In genomic region chr1:25958475-25958874, GRCh38 we compare ENCODE assay signal across 12 cellular contexts. TPM values are rescaled to one million over a fixed set of nuclear protein-coding genes. Genes with fewer than 3 reads are reported as not detected.
DNase-seq lines count a peak whose midpoint lies in the region; ATAC-seq and TF ChIP-seq lines count a peak whose summit lies in the region.
"Had no signal": no experiment of that assay in that cellular context is flagged by ENCODE, and none has a peak within 500 bp of the region (broad histone marks: within the 10 kb centered on the region; RNA-seq: fewer than 3 reads in every experiment).

No MANE protein-coding gene starts in this region.

- POLR2A ChIA-PET in PC-3 (lab: Charles Lee; ENCODE audit: unreplicated experiment) = no interaction called here
- POLR2A ChIA-PET in activated CD8-positive, alpha-beta T cell treated with anti-CD3 and anti-CD28 coated beads, Interleukin-2, amount 10 ng/mL, durations not matched to agents 7 days and 5 days (lab: Charles Lee) = interaction anchor here (1.4 kb wide), 1 partner anchor 10 kb away, joined by 3 read pairs; no protein-coding TSS in a partner anchor

- no peaks in the 10 kb centered on the region for H3K79me2 ChIP-seq in PC-3 (ENCODE audit: low read length)

- peak overlapping the region; percentile 43 for H3K27ac Mint-ChIP-seq in neural crest cell (ENCODE audit: unreplicated experiment)
- H3K27ac Mint-ChIP-seq in activated CD8-positive, alpha-beta T cell treated with anti-CD3 and anti-CD28 coated beads, Interleukin-2, amount 10 ng/mL, durations not matched to agents 7 days and 5 days = no peak overlapping the region
- H3K27ac Mint-ChIP-seq in activated CD8-positive, alpha-beta memory T cell treated with anti-CD3 and anti-CD28 coated beads, Interleukin-2, amount 10 ng/mL, durations not matched to agents 7 days and 5 days = no peak overlapping the region
- H3K27ac Mint-ChIP-seq: neural progenitor cell had no signal

- peak overlapping the region; percentile 20; the same call in 1 of the 2 replicates for H2AFZ ChIP-seq in PC-3 (ENCODE audit: low read length)
- H2AFZ ChIP-seq: neural progenitor cell had no signal

- no peak overlapping the region for H3K4me2 ChIP-seq in PC-3 (ENCODE audit: low read length)
- H3K4me2 ChIP-seq: neural progenitor cell had no signal

- H3K9me2 ChIP-seq in PC-3 (replicated peaks; ENCODE audit: low read length) = no peaks in the 10 kb centered on the region

- BruUV-seq in PC-3 (replicated peaks; lab: Mats Ljungman, UMichigan) = no TSS peak

- H3K9ac ChIP-seq in PC-3 (ENCODE audit: low read length) = no peak overlapping the region
- H3K9ac ChIP-seq: neural progenitor cell had no signal

- TF ChIP-seq CTCF in PC-3 (conservative IDR thresholded peaks at IDR 0.05; ENCODE audit: low read depth, low read length) (no peak), neural crest cell (conservative IDR thresholded peaks at IDR 0.05) (no peak)

- H3K4me3 ChIP-seq in PC-3 (ENCODE audit: low read length) = no peak overlapping the region
- H3K4me3 ChIP-seq: neural progenitor cell, tibial artery had no signal

- ATAC-seq in PC-3 (peak; percentile 97), GM21360 (IDR thresholded peaks at IDR 0.05; ENCODE audit: unreplicated experiment) (no peak), HG02623 (IDR thresholded peaks at IDR 0.05; ENCODE audit: unreplicated experiment) (no peak)
- no peak for ATAC-seq in activated CD8-positive, alpha-beta T cell treated with anti-CD3 and anti-CD28 coated beads, Interleukin-2, amount 10 ng/mL, durations not matched to agents 7 days and 5 days
- ATAC-seq in activated CD8-positive, alpha-beta memory T cell treated with anti-CD3 and anti-CD28 coated beads, Interleukin-2, amount 10 ng/mL, durations not matched to agents 7 days and 5 days = no peak

- no peak overlapping the region for H3K4me3 Mint-ChIP-seq in neural crest cell
- H3K4me3 Mint-ChIP-seq in activated CD8-positive, alpha-beta T cell treated with anti-CD3 and anti-CD28 coated beads, Interleukin-2, amount 10 ng/mL, durations not matched to agents 7 days and 5 days = no peak overlapping the region
- H3K4me3 Mint-ChIP-seq in activated CD8-positive, alpha-beta memory T cell treated with anti-CD3 and anti-CD28 coated beads, Interleukin-2, amount 10 ng/mL, durations not matched to agents 7 days and 5 days = no peak overlapping the region
- H3K4me3 Mint-ChIP-seq: neural progenitor cell had no signal

- H4K20me1 ChIP-seq in PC-3 (ENCODE audit: low read length) = no peaks in the 10 kb centered on the region

- intact Hi-C loops in PC-3 (cut with micrococcal nuclease) = no loop called here

- no peaks in the 10 kb centered on the region for H3F3A ChIP-seq in PC-3 (ENCODE audit: low read length, unreplicated experiment)

- H3K4me1 ChIP-seq in PC-3 (ENCODE audit: insufficient read depth, low read length) = peaks cover 8% of the 10 kb centered on the region
- H3K4me1 ChIP-seq: Caco-2, neural progenitor cell, tibial artery had no signal

- H3K9me3 ChIP-seq in PC-3 (ENCODE audit: low read length) = no peaks in the 10 kb centered on the region
- H3K9me3 ChIP-seq: Caco-2 had no signal

- H3K36me3 ChIP-seq in PC-3 (ENCODE audit: low read depth, low read length) = 0 out of 2 replicates have a peak, but pooled peaks cover 4% of the 10 kb centered on the region

- peaks cover 3% of the 10 kb centered on the region for H3K4me1 Mint-ChIP-seq in neural crest cell
- H3K4me1 Mint-ChIP-seq in activated CD8-positive, alpha-beta T cell treated with anti-CD3 and anti-CD28 coated beads, Interleukin-2, amount 10 ng/mL, durations not matched to agents 7 days and 5 days (ENCODE audit: low read depth) = peaks cover 6% of the 10 kb centered on the region
- H3K4me1 Mint-ChIP-seq in activated CD8-positive, alpha-beta memory T cell treated with anti-CD3 and anti-CD28 coated beads, Interleukin-2, amount 10 ng/mL, durations not matched to agents 7 days and 5 days = peaks cover 6% of the 10 kb centered on the region

- DNase-seq in GM04503 (ENCODE audit: low read depth) = peak; percentile 79
- peak; percentile 78 for DNase-seq in PC-3
- peak; percentile 38 for DNase-seq in epidermal melanocyte (ENCODE audit: insufficient read length, low spot score)
- DNase-seq in neural crest cell (ENCODE audit: low read depth, low spot score) = no peak
- DNase-seq in activated CD8-positive, alpha-beta T cell treated with anti-CD3 and anti-CD28 coated beads, Interleukin-2, amount 10 ng/mL, durations not matched to agents 7 days and 5 days = no peak
- DNase-seq in activated CD8-positive, alpha-beta memory T cell treated with anti-CD3 and anti-CD28 coated beads, Interleukin-2, amount 10 ng/mL, durations not matched to agents 7 days and 5 days = no peak
- DNase-seq: activated CD4-positive, alpha-beta T cell treated with anti-CD3 and anti-CD28 coated beads for 48 hours; Caco-2; tibial artery had no signal

- peak overlapping the region; percentile 5; the same call in 1 of the 2 replicates for H3K27ac ChIP-seq in PC-3 (ENCODE audit: low read length)
- H3K27ac ChIP-seq: neural progenitor cell, tibial artery had no signal

- H3K27me3 ChIP-seq in PC-3 (ENCODE audit: low read length) = no peaks in the 10 kb centered on the region
- H3K27me3 ChIP-seq: neural progenitor cell, tibial artery had no signal

- peaks cover 6% of the 10 kb centered on the region for H3K9me3 Mint-ChIP-seq in neural crest cell
- peaks cover 5% of the 10 kb centered on the region for H3K9me3 Mint-ChIP-seq in activated CD8-positive, alpha-beta T cell treated with anti-CD3 and anti-CD28 coated beads, Interleukin-2, amount 10 ng/mL, durations not matched to agents 7 days and 5 days (ENCODE audit: insufficient read depth)
- no peaks in the 10 kb centered on the region for H3K9me3 Mint-ChIP-seq in activated CD8-positive, alpha-beta memory T cell treated with anti-CD3 and anti-CD28 coated beads, Interleukin-2, amount 10 ng/mL, durations not matched to agents 7 days and 5 days (ENCODE audit: low read depth)

- H3K27me3 Mint-ChIP-seq in neural crest cell (ENCODE audit: low read depth) = no peaks in the 10 kb centered on the region
- peaks cover 2% of the 10 kb centered on the region for H3K27me3 Mint-ChIP-seq in activated CD8-positive, alpha-beta T cell treated with anti-CD3 and anti-CD28 coated beads, Interleukin-2, amount 10 ng/mL, durations not matched to agents 7 days and 5 days (ENCODE audit: low read depth)
- H3K27me3 Mint-ChIP-seq in activated CD8-positive, alpha-beta memory T cell treated with anti-CD3 and anti-CD28 coated beads, Interleukin-2, amount 10 ng/mL, durations not matched to agents 7 days and 5 days = no peaks in the 10 kb centered on the region

- peaks cover 48% of the 10 kb centered on the region for H3K36me3 Mint-ChIP-seq in neural crest cell (ENCODE audit: low read depth)
- peaks cover 45% of the 10 kb centered on the region for H3K36me3 Mint-ChIP-seq in activated CD8-positive, alpha-beta T cell treated with anti-CD3 and anti-CD28 coated beads, Interleukin-2, amount 10 ng/mL, durations not matched to agents 7 days and 5 days (ENCODE audit: low read depth)
- peaks cover 32% of the 10 kb centered on the region for H3K36me3 Mint-ChIP-seq in activated CD8-positive, alpha-beta memory T cell treated with anti-CD3 and anti-CD28 coated beads, Interleukin-2, amount 10 ng/mL, durations not matched to agents 7 days and 5 days

- CTCF ChIA-PET in PC-3 (lab: Charles Lee) = interaction anchor here (1.2 kb wide), 1 partner anchor 63 kb away, joined by 7 read pairs; no protein-coding TSS in a partner anchor
- CTCF ChIA-PET in activated CD8-positive, alpha-beta T cell treated with anti-CD3 and anti-CD28 coated beads, Interleukin-2, amount 10 ng/mL, durations not matched to agents 7 days and 5 days (lab: Charles Lee) = interaction anchor here (1.3 kb wide), 1 partner anchor 39 kb away, joined by 4 read pairs; the partner anchor contains the start of gene PAFAH2
- CTCF ChIA-PET in activated CD8-positive, alpha-beta memory T cell treated with anti-CD3 and anti-CD28 coated beads, Interleukin-2, amount 10 ng/mL, durations not matched to agents 7 days and 5 days (lab: Charles Lee) = interaction anchor here (3.5 kb wide), 1 partner anchor 63 kb away, joined by 8 read pairs; no protein-coding TSS in a partner anchor

RNA-seq across cellular contexts. Expression of gene PAFAH2, which starts 39.4 kb away (rescaled TPM):
- total RNA-seq in PC-3 (2014; rRNA removed) = 7.4 and 9.0 TPM in 2 replicates
- 10.6 and 10.7 TPM in 2 replicates for total RNA-seq in neural crest cell
- total RNA-seq in activated CD8-positive, alpha-beta T cell treated with anti-CD3 and anti-CD28 coated beads, Interleukin-2, amount 10 ng/mL, durations not matched to agents 7 days and 5 days = 10 to 100 TPM in 1 of 2 experiments, 1 to 10 TPM in 1; 9.1 to 10.9 TPM
- 1 to 10 TPM; 9.0 to 9.2 TPM for total RNA-seq in activated CD8-positive, alpha-beta memory T cell treated with anti-CD3 and anti-CD28 coated beads, Interleukin-2, amount 10 ng/mL, durations not matched to agents 7 days and 5 days

RNA-seq across cellular contexts. Expression of gene STMN1, which starts 52.3 kb away (rescaled TPM):
- total RNA-seq in PC-3 (2014; rRNA removed) (177 and 206 TPM in 2 replicates), neural crest cell (934 and 986 TPM in 2 replicates)
- 100 to 1,000 TPM; 740 to 781 TPM for total RNA-seq in activated CD8-positive, alpha-beta T cell treated with anti-CD3 and anti-CD28 coated beads, Interleukin-2, amount 10 ng/mL, durations not matched to agents 7 days and 5 days
- 100 to 1,000 TPM; 548 to 626 TPM for total RNA-seq in activated CD8-positive, alpha-beta memory T cell treated with anti-CD3 and anti-CD28 coated beads, Interleukin-2, amount 10 ng/mL, durations not matched to agents 7 days and 5 days

Comparison
In these comparisons a context has a peak if more than half of its experiments do, and no peak if none do; other contexts are left out.
1. DNase-seq: peak in GM04503 (single experiment), PC-3 (single experiment) and epidermal melanocyte (single experiment); none in neural crest cell (single experiment), activated CD8-positive, alpha-beta T cell treated with anti-CD3 and anti-CD28 coated beads, Interleukin-2, amount 10 ng/mL, durations not matched to agents 7 days and 5 days (single experiment) and activated CD8-positive, alpha-beta memory T cell treated with anti-CD3 and anti-CD28 coated beads, Interleukin-2, amount 10 ng/mL, durations not matched to agents 7 days and 5 days (single experiment).